8 cellular contexts compared by ENCODE assay signal in genomic region chr12:95072900-95073697, GRCh38. TPM values are rescaled to one million over a fixed set of nuclear protein-coding genes. Genes with fewer than 3 reads are reported as not detected.
DNase-seq lines count a peak whose midpoint lies in the region; ATAC-seq, FAIRE-seq and TF ChIP-seq lines count a peak whose summit lies in the region.

NR2C1 (minus strand) TSS chr12:95073618; CDS start chr12:95067384, 6,234 bp downstream.

- peak; percentile 64 for FAIRE-seq in islet of Langerhans (lab: Jason Lieb, UNC)

- H3K4me3 ChIP-seq in AG04450 (ENCODE audit: low read depth, low read length), result peak within 1 kb of the TSS; percentile 82

- H3K27me3 Mint-ChIP-seq in central memory CD8-positive, alpha-beta T cell, result no peaks in the 10 kb centered on the region

- ATAC-seq in HG03196 (IDR thresholded peaks at IDR 0.05; ENCODE audit: unreplicated experiment), result peak; percentile 95
- peak; percentile 97 for ATAC-seq in central memory CD8-positive, alpha-beta T cell (replicated peaks; ENCODE audit: extremely low read depth, poor library complexity, severe bottlenecking)

- peak within 1 kb of the TSS; percentile 68 for H3K27ac ChIP-seq in AG04450 (ENCODE audit: low read depth, low read length)

- peaks cover 12% of the 10 kb centered on the region for H3K4me1 Mint-ChIP-seq in central memory CD8-positive, alpha-beta T cell

- no peaks in the 10 kb centered on the region for H3K9me3 Mint-ChIP-seq in central memory CD8-positive, alpha-beta T cell

- no peak for TF ChIP-seq CTCF in AG04450 (IDR thresholded peaks at IDR 0.05; ENCODE audit: low read depth, low read length)

- H3K27me3 ChIP-seq in AG04450 (ENCODE audit: control insufficient read depth, insufficient read depth, low read length), result no peaks in the 10 kb centered on the region

- no peaks in the 10 kb centered on the region; the same call in 1 of the 2 replicates for H3K9me3 ChIP-seq in AG04450 (ENCODE audit: control insufficient read depth, insufficient read depth, low read length)

- peak within 1 kb of the TSS; percentile 89 for H3K4me3 Mint-ChIP-seq in central memory CD8-positive, alpha-beta T cell

- DNase-seq in AG04450 (ENCODE audit: low read depth, low spot score), result peak; percentile 77
- DNase-seq in NCI-H446 (lab: John Stamatoyannopoulos, UW), result peak; percentile 68 to 91
- DNase-seq in activated CD4-positive, CD25-positive, alpha-beta regulatory T cell treated with anti-CD3 and anti-CD28 coated beads, Interleukin-2, amount 50 U/mL, for 16 hours (ENCODE audit: low read depth, low spot score), result peak; percentile 79
- peak; percentile 81 to 88 for DNase-seq in central memory CD8-positive, alpha-beta T cell (ENCODE audit: low spot score in 2 of 2)
- DNase-seq in stimulated activated CD4-positive, alpha-beta T cell treated with anti-CD3 and anti-CD28 coated beads, Interleukin-12 subunit alpha, Interleukin-12 subunit beta, amount 100 ng/mL, for 4 hours, result peak; percentile 85

- peaks cover 7% of the 10 kb centered on the region for H3K36me3 Mint-ChIP-seq in central memory CD8-positive, alpha-beta T cell (ENCODE audit: insufficient read depth)

- peak within 1 kb of the TSS; percentile 91 for H3K27ac Mint-ChIP-seq in central memory CD8-positive, alpha-beta T cell (ENCODE audit: low read depth)

- in situ Hi-C loops in GM18951 (cut with MboI; ENCODE audit: low sequenced_read_pairs, unreplicated experiment), result no loop called here

- TF ChIP-seq POLR2A in GM18951 (IDR thresholded peaks at IDR 0.05; ENCODE audit: extremely low read depth, insufficient read depth, insufficient read length), result peak; percentile 70

- CTCF ChIA-PET in AG04450 (lab: Charles Lee), result interaction anchor here (0.6 to 2.6 kb wide), 26 partner anchors 10 to 926 kb away, joined by 3 to 17 read pairs (median 4); partner anchors contain the start of genes FGD6, NDUFA12 and VEZT

- POLR2A ChIA-PET in AG04450 (lab: Yijun Ruan, JAX), result interaction anchor here (0.6 to 1.5 kb wide), 8 partner anchors 11 to 550 kb away, joined by 3 to 8 read pairs (median 4); partner anchors contain the start of genes FGD6, METAP2, NDUFA12 and VEZT

RNA-seq across cellular contexts. Expression of gene NR2C1, which starts in this region (rescaled TPM):
- 28.9 and 32.8 TPM in 2 replicates for polyA plus RNA-seq in AG04450 (2011; rRNA removed)
- polyA minus RNA-seq in AG04450 (2011; rRNA and poly(A)+ RNA removed), result 14.5 and 23.5 TPM in 2 replicates

Comparison
In these comparisons a context has a peak if more than half of its experiments do, and no peak if none do; other contexts are left out.
1. Peak in every context shown above with its lines: DNase-seq, ATAC-seq, H3K4me3 ChIP-seq and H3K27ac ChIP-seq.